Comparison of ENCODE assay signal across 21 cellular contexts in genomic region chr4:28386776-28387175, GRCh38.
"Had no signal": no experiment of that assay in that cellular context is flagged by ENCODE, and none has a peak within 500 bp of the region (broad histone marks: within the 10 kb centered on the region; RNA-seq: fewer than 3 reads in every experiment).

No MANE protein-coding gene starts in this region.

- H3K27ac ChIP-seq: dorsolateral prefrontal cortex, epithelial cell of prostate, gastrocnemius medialis, lower lobe of right lung, prostate gland, sigmoid colon, spleen, testis, tibial artery, upper lobe of left lung had no signal

- H3K9me3 ChIP-seq: gastrocnemius medialis, lower lobe of right lung, prostate gland, sigmoid colon, testis, tibial artery, upper lobe of left lung had no signal

- DNase-seq: dorsolateral prefrontal cortex; effector CD4-positive, alpha-beta T cell; foreskin fibroblast; gastrocnemius medialis; head of caudate nucleus; left ventricle myocardium superior; lower lobe of right lung; naive thymus-derived CD8-positive, alpha-beta T cell; nephron progenitor cell; nucleus accumbens; right cardiac atrium; sigmoid colon; spleen; stimulated activated CD4-positive, alpha-beta T cell treated with anti-CD3 and anti-CD28 coated beads, Interleukin-4, amount 100 ng/mL, for 4 hours; stimulated activated naive CD8-positive, alpha-beta T cell treated with anti-CD3 and anti-CD28 coated beads, Interleukin-15, Interleukin-2, amounts not matched to agents 100 U/mL and 50 U/mL, for 24 hours; substantia nigra; testis; tibial artery; upper lobe of left lung had no signal

- H3K36me3 ChIP-seq: gastrocnemius medialis, lower lobe of right lung, prostate gland, sigmoid colon, spleen, tibial artery, upper lobe of left lung had no signal

- H3K27me3 ChIP-seq: dorsolateral prefrontal cortex, gastrocnemius medialis, sigmoid colon, spleen, testis, tibial artery, upper lobe of left lung had no signal

- H3K4me3 ChIP-seq: dorsolateral prefrontal cortex, gastrocnemius medialis, lower lobe of right lung, prostate gland, sigmoid colon, spleen, testis, tibial artery, upper lobe of left lung had no signal

- H3K4me1 ChIP-seq: gastrocnemius medialis, lower lobe of right lung, prostate gland, sigmoid colon, spleen, testis, tibial artery, upper lobe of left lung had no signal
